ENCODE assay signal across 8 cellular contexts in genomic region chr5:150789943-150790611, GRCh38. TPM values are rescaled to one million over a fixed set of nuclear protein-coding genes. Genes with fewer than 3 reads are reported as not detected.
DNase-seq lines count a peak whose midpoint lies in the region; ATAC-seq and TF ChIP-seq lines count a peak whose summit lies in the region.

No MANE protein-coding gene starts in this region.

- peak overlapping the region; percentile 30 for H3K4me3 ChIP-seq in left ventricle myocardium inferior

- DNase-seq in RWPE1 (ENCODE audit: low spot score) = peak; percentile 99
- peak; percentile 6 to 30 (median 15) for DNase-seq in activated naive CD4-positive, alpha-beta T cell (lab: John Stamatoyannopoulos, UW)
- DNase-seq in left ventricle myocardium inferior = no peak
- DNase-seq in stimulated activated CD4-positive, alpha-beta T cell treated with anti-CD3 and anti-CD28 coated beads, Interleukin-15, amount 100 ng/mL, for 1 hour (ENCODE audit: low read depth in 1 of 2, low spot score in 1 of 2) = peak; percentile 22 to 23
- no peak for DNase-seq in SK-N-DZ (ENCODE audit: low spot score)
- DNase-seq in RPMI8226 = no peak

- peaks cover 67% of the 10 kb centered on the region for H3K4me1 ChIP-seq in left ventricle myocardium inferior

- CTCF ChIA-PET in RWPE1 (lab: Yijun Ruan, JAX) = interaction anchor here (1.0 to 1.6 kb wide), 2 partner anchors 11 to 57 kb away, joined by 4 to 8 read pairs; no protein-coding TSS in a partner anchor

- intact Hi-C loops in left ventricle myocardium inferior (cut with micrococcal nuclease) = no loop called here

- peaks cover 5% of the 10 kb centered on the region for H3K36me3 ChIP-seq in left ventricle myocardium inferior

- TF ChIP-seq CTCF in RWPE1 (conservative IDR thresholded peaks at IDR 0.05; ENCODE audit: low read depth) (no peak), left ventricle myocardium inferior (IDR thresholded peaks at IDR 0.05; ENCODE audit: borderline replicate concordance) (no peak)

- H3K27me3 ChIP-seq in left ventricle myocardium inferior (ENCODE audit: low read depth) = no peaks in the 10 kb centered on the region

- POLR2A ChIA-PET in RWPE1 (lab: Yijun Ruan, JAX; ENCODE audit: low non-redundant PET) = interaction anchor here (0.6 to 1.4 kb wide), 2 partner anchors 28 to 89 kb away, joined by 4 read pairs; partner anchors contain the start of gene RBM22

- ATAC-seq in GM18870 (IDR thresholded peaks at IDR 0.05; ENCODE audit: unreplicated experiment) (peak; percentile 99), HG03025 (IDR thresholded peaks at IDR 0.05; ENCODE audit: low FRiP score, unreplicated experiment) (peak; percentile 94)

- H3K9me3 ChIP-seq in left ventricle myocardium inferior (replicated peaks) = no peaks in the 10 kb centered on the region

- peak overlapping the region; percentile 87 for H3K27ac ChIP-seq in RWPE1
- peak overlapping the region; percentile 53 for H3K27ac ChIP-seq in left ventricle myocardium inferior (replicated peaks)

RNA-seq across cellular contexts. Expression of gene SMIM3, which starts 11.5 kb away (rescaled TPM):
- 15.7 TPM for total RNA-seq in left ventricle myocardium inferior
- polyA plus RNA-seq in SK-N-DZ (2014; cell fraction: cytosol; rRNA removed) = 2.6 and 2.8 TPM in 2 replicates
- 0.94 and 1.4 TPM in 2 replicates for polyA plus RNA-seq in SK-N-DZ (2014; cell fraction: nucleus; rRNA removed)

RNA-seq across cellular contexts. Expression of gene DCTN4, which starts 31.3 kb away (rescaled TPM):
- total RNA-seq in left ventricle myocardium inferior = 43.1 TPM
- polyA plus RNA-seq in SK-N-DZ (2014; cell fraction: cytosol; rRNA removed) = 53.0 and 55.7 TPM in 2 replicates
- 59.2 and 90.6 TPM in 2 replicates for polyA plus RNA-seq in SK-N-DZ (2014; cell fraction: nucleus; rRNA removed)

RNA-seq across cellular contexts. Expression of gene IRGM, which starts 56.2 kb away (rescaled TPM):
- not detected for total RNA-seq in left ventricle myocardium inferior
- polyA plus RNA-seq in SK-N-DZ (2014; cell fraction: cytosol; rRNA removed) = 0.41 TPM in 1 of 2 replicates, not detected in the other
- polyA plus RNA-seq in SK-N-DZ (2014; cell fraction: nucleus; rRNA removed) = not detected in 2 replicates

Comparison
In these comparisons a context has a peak if more than half of its experiments do, and no peak if none do; other contexts are left out.
1. DNase-seq: peak in RWPE1 (single experiment), activated naive CD4-positive, alpha-beta T cell (4 of 4) and stimulated activated CD4-positive, alpha-beta T cell treated with anti-CD3 and anti-CD28 coated beads, Interleukin-15, amount 100 ng/mL, for 1 hour (2 of 2); none in left ventricle myocardium inferior (single experiment), SK-N-DZ (single experiment) and RPMI8226 (single experiment).